2 cellular contexts compared by ENCODE assay signal in the genomic region with DNA sequence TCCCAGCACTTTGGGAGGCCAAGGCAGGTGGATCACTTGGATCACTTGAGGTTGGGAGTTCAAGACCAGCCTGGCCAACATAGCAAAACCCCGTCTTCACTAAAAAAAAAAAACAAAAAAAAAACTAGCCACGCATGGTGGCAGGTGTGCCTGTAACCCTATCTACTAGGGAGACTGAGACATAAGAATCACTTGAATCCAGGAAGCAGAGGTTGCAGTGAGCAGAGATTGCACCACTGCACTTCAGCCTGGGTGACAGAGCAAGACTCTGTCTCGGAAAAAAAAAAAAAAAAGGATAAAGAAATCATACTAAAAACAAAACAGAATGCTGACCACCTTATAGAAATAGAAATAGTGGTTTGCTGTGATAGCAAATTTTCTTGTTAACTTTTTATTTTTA. TPM values are rescaled to one million over a fixed set of nuclear protein-coding genes. Genes with fewer than 3 reads are reported as not detected.
"Had no signal": no experiment of that assay in that cellular context is flagged by ENCODE, and none has a peak within 500 bp of the region (broad histone marks: within the 10 kb centered on the region; RNA-seq: fewer than 3 reads in every experiment).

No MANE protein-coding gene starts in this region.

RNA-seq across cellular contexts. Expression of a gene that starts 16.6 kb away (rescaled TPM):
- total RNA-seq: naive thymus-derived CD8-positive, alpha-beta T cell; natural killer cell treated with Interleukin-12 subunit alpha and Interleukin-12 subunit beta and Interleukin-15 and Interleukin-18, amount 100 ng/mL, for 72 hours had no signal
- polyA plus RNA-seq: naive thymus-derived CD8-positive, alpha-beta T cell had no signal
